22 cellular contexts compared by ENCODE assay signal in genomic region chr1:18714404-18715175, GRCh38.
"Had no signal": no experiment of that assay in that cellular context is flagged by ENCODE, and none has a peak within 500 bp of the region (broad histone marks: within the 10 kb centered on the region; RNA-seq: fewer than 3 reads in every experiment).

No MANE protein-coding gene starts in this region.

- H3K27ac ChIP-seq: SJCRH30 had no signal

- H3K4me3 ChIP-seq: MG63, SJCRH30 had no signal

- FAIRE-seq: HepG2, RCC 7860 had no signal

- DNase-seq: IMR-90, Karpas-422, KG1, MG63, MV-4-11, NCI-H1048, NCI-H1105, NCI-H1417, NCI-H1436 treated with DMSO at 0.1 percent for 48 hours, NCI-H1694, NCI-H187 treated with DMSO at 0.1 percent for 48 hours, NCI-H2029 treated with DMSO at 0.1 percent for 48 hours, NCI-H2171 treated with DMSO at 0.1 percent for 48 hours, NCI-H345, NCI-H446 treated with DMSO at 0.1 percent for 48 hours, NCI-H510A treated with DMSO at 0.1 percent for 48 hours, NCI-H526, Right ventricle myocardium superior, RPMI8226, SJCRH30 had no signal

- H3K9me3 ChIP-seq: MG63, SJCRH30 had no signal

- H3K36me3 ChIP-seq: MG63, SJCRH30 had no signal
